In the genomic region with DNA sequence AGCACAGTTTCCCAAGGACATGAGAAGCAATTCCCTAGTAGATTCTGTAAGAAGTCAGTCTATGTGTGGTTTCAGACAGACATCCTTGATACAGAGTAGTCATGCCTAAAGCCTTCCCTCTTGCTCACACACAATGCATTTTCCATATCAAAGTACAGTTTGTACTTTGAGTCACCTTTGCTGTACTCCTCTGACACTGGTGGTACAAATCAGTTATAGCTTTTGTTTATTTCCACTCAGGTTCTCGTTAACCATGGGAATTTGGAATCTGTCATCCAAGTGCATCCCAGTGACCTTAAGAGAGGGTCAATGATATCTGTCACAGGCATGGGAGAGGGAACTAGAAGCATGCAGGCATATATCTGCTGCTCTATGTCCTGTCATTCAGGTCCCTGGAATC, we compare ENCODE assay signal across 19 cellular contexts.
"Had no signal": no experiment of that assay in that cellular context is flagged by ENCODE, and none has a peak within 500 bp of the region (broad histone marks: within the 10 kb centered on the region; RNA-seq: fewer than 3 reads in every experiment).

No MANE protein-coding gene starts in this region.

- H3K27ac ChIP-seq: coronary artery, left lung, ovary, tibial artery, uterus had no signal

- H3K27me3 ChIP-seq: ovary, tibial artery, uterus had no signal

- H3K36me3 Mint-ChIP-seq: activated naive CD8-positive, alpha-beta T cell; immature natural killer cell had no signal

- H3K27ac Mint-ChIP-seq: activated CD4-positive, alpha-beta memory T cell treated with anti-CD3 and anti-CD28 coated beads for 36 hours; activated naive CD8-positive, alpha-beta T cell; immature natural killer cell had no signal

- DNase-seq: activated CD4-positive, alpha-beta memory T cell treated with anti-CD3 and anti-CD28 coated beads for 36 hours; activated CD4-positive, alpha-beta T cell treated with anti-CD3 and anti-CD28 coated beads for 1 hour; activated gamma-delta T cell; activated T-cell treated with anti-CD3 and anti-CD28 coated beads, Interleukin-2, amount 50 U/mL, for 48 hours; aorta; caudate nucleus; effector CD8-positive, alpha-beta T cell; glutamatergic neuron; immature natural killer cell; left lung; mesendoderm; ovary; SW 1271; T-helper 9 cell; tibial artery; uterus had no signal

- H3K36me3 ChIP-seq: left lung, ovary, tibial artery, uterus had no signal

- H3K9me3 Mint-ChIP-seq: activated CD4-positive, alpha-beta memory T cell treated with anti-CD3 and anti-CD28 coated beads for 36 hours; immature natural killer cell; neural crest cell had no signal

- H3K4me3 ChIP-seq: coronary artery, left lung, ovary, tibial artery, uterus had no signal

- ATAC-seq: left lung had no signal

- H3K4me3 Mint-ChIP-seq: activated CD4-positive, alpha-beta memory T cell treated with anti-CD3 and anti-CD28 coated beads for 36 hours; activated naive CD8-positive, alpha-beta T cell; immature natural killer cell had no signal
